Comparison of ENCODE assay signal across 20 cellular contexts in genomic region chr13:25927363-25927762, GRCh38.
"Had no signal": no experiment of that assay in that cellular context is flagged by ENCODE, and none has a peak within 500 bp of the region (broad histone marks: within the 10 kb centered on the region; RNA-seq: fewer than 3 reads in every experiment).

No MANE protein-coding gene starts in this region.

- ATAC-seq: activated CD4-positive, CD25-positive, alpha-beta regulatory T cell treated with anti-CD3 and anti-CD28 coated beads, Interleukin-2, amount 50 U/mL, for 24 hours; activated CD8-positive, alpha-beta memory T cell treated with anti-CD3 and anti-CD28 coated beads, Interleukin-2, amount 10 ng/mL, durations not matched to agents 7 days and 5 days; activated CD8-positive, alpha-beta T cell treated with anti-CD3 and anti-CD28 coated beads for 36 hours; heart right ventricle; left lobe of liver; lower lobe of right lung; stimulated activated naive CD8-positive, alpha-beta T cell treated with anti-CD3 and anti-CD28 coated beads, Interleukin-15, Interleukin-2, amounts not matched to agents 100 U/mL and 50 U/mL, for 24 hours had no signal

- H3K9me3 ChIP-seq: heart right ventricle, lower lobe of right lung, prostate gland, upper lobe of left lung had no signal

- H3K27me3 ChIP-seq: upper lobe of left lung had no signal

- H3K4me1 ChIP-seq: heart right ventricle, lower lobe of right lung, prostate gland, upper lobe of left lung had no signal

- H3K9me3 Mint-ChIP-seq: activated CD4-positive, alpha-beta T cell treated with anti-CD3 and anti-CD28 coated beads, Interleukin-2, amount 10 ng/mL, durations not matched to agents 7 days and 5 days; activated CD8-positive, alpha-beta T cell treated with anti-CD3 and anti-CD28 coated beads for 36 hours; activated naive CD4-positive, alpha-beta T cell treated with anti-CD3 and anti-CD28 coated beads, Interleukin-2, amount 50 U/mL, for 24 hours; central memory CD8-positive, alpha-beta T cell had no signal

- H3K4me3 ChIP-seq: coronary artery, heart right ventricle, lower lobe of right lung, prostate gland, upper lobe of left lung had no signal

- H3K36me3 Mint-ChIP-seq: activated CD8-positive, alpha-beta memory T cell treated with anti-CD3 and anti-CD28 coated beads, Interleukin-2, amount 10 ng/mL, durations not matched to agents 7 days and 5 days; activated naive CD4-positive, alpha-beta T cell treated with anti-CD3 and anti-CD28 coated beads, Interleukin-2, amount 50 U/mL, for 24 hours; naive B cell had no signal

- H3K27ac Mint-ChIP-seq: activated CD4-positive, alpha-beta T cell treated with anti-CD3 and anti-CD28 coated beads, Interleukin-2, amount 10 ng/mL, durations not matched to agents 7 days and 5 days; activated CD8-positive, alpha-beta memory T cell treated with anti-CD3 and anti-CD28 coated beads, Interleukin-2, amount 10 ng/mL, durations not matched to agents 7 days and 5 days; activated CD8-positive, alpha-beta T cell treated with anti-CD3 and anti-CD28 coated beads for 36 hours; activated naive CD4-positive, alpha-beta T cell treated with anti-CD3 and anti-CD28 coated beads, Interleukin-2, amount 50 U/mL, for 24 hours had no signal

- H3K27ac ChIP-seq: coronary artery, epithelial cell of prostate, heart right ventricle, lower lobe of right lung, prostate gland, upper lobe of left lung had no signal

- H3K27me3 Mint-ChIP-seq: activated naive CD4-positive, alpha-beta T cell treated with anti-CD3 and anti-CD28 coated beads, Interleukin-2, amount 50 U/mL, for 24 hours had no signal

- H3K4me1 Mint-ChIP-seq: activated CD4-positive, alpha-beta T cell treated with anti-CD3 and anti-CD28 coated beads, Interleukin-2, amount 10 ng/mL, durations not matched to agents 7 days and 5 days; activated CD8-positive, alpha-beta memory T cell treated with anti-CD3 and anti-CD28 coated beads, Interleukin-2, amount 10 ng/mL, durations not matched to agents 7 days and 5 days; activated naive CD4-positive, alpha-beta T cell treated with anti-CD3 and anti-CD28 coated beads, Interleukin-2, amount 50 U/mL, for 24 hours; central memory CD8-positive, alpha-beta T cell had no signal

- DNase-seq: activated CD4-positive, alpha-beta T cell treated with anti-CD3 and anti-CD28 coated beads, Interleukin-2, amount 10 ng/mL, durations not matched to agents 7 days and 5 days; activated CD8-positive, alpha-beta memory T cell treated with anti-CD3 and anti-CD28 coated beads, Interleukin-2, amount 10 ng/mL, durations not matched to agents 7 days and 5 days; activated CD8-positive, alpha-beta T cell treated with anti-CD3 and anti-CD28 coated beads for 36 hours; activated gamma-delta T cell treated with Interleukin-2 at 50 U/mL for 16 hours; activated T-cell treated with anti-CD3 and anti-CD28 coated beads for 4 hours; aorta; heart right ventricle; lower lobe of right lung; naive B cell; stimulated activated CD4-positive, alpha-beta T cell treated with anti-CD3 and anti-CD28 coated beads, Interleukin-4, amount 100 ng/mL, for 1 hour; stimulated activated naive CD8-positive, alpha-beta T cell treated with anti-CD3 and anti-CD28 coated beads, Interleukin-15, Interleukin-2, amounts not matched to agents 100 U/mL and 50 U/mL, for 24 hours; T-helper 2 cell; upper lobe of left lung had no signal

- H3K36me3 ChIP-seq: heart right ventricle, lower lobe of right lung, prostate gland, upper lobe of left lung had no signal

- H3K4me3 Mint-ChIP-seq: activated CD4-positive, alpha-beta T cell treated with anti-CD3 and anti-CD28 coated beads, Interleukin-2, amount 10 ng/mL, durations not matched to agents 7 days and 5 days; activated CD8-positive, alpha-beta memory T cell treated with anti-CD3 and anti-CD28 coated beads, Interleukin-2, amount 10 ng/mL, durations not matched to agents 7 days and 5 days; activated CD8-positive, alpha-beta T cell treated with anti-CD3 and anti-CD28 coated beads for 36 hours; activated naive CD4-positive, alpha-beta T cell treated with anti-CD3 and anti-CD28 coated beads, Interleukin-2, amount 50 U/mL, for 24 hours; central memory CD8-positive, alpha-beta T cell; naive B cell had no signal
